ENCODE assay signal across 8 cellular contexts in genomic region chrX:120468479-120468824, GRCh38. TPM values are rescaled to one million over a fixed set of nuclear protein-coding genes. Genes with fewer than 3 reads are reported as not detected.
DNase-seq lines count a peak whose midpoint lies in the region; ATAC-seq, FAIRE-seq and TF ChIP-seq lines count a peak whose summit lies in the region.

No MANE protein-coding gene starts in this region.

- H2AFZ ChIP-seq in HepG2 (ENCODE audit: low read length) = no peak overlapping the region

- DNase-seq in activated CD8-positive, alpha-beta memory T cell treated with anti-CD3 and anti-CD28 coated beads, Interleukin-2, amount 10 ng/mL, durations not matched to agents 7 days and 5 days = no peak
- DNase-seq in activated CD8-positive, alpha-beta memory T cell treated with anti-CD3 and anti-CD28 coated beads for 24 hours = no peak
- DNase-seq in adrenal gland = no peak
- no peak for DNase-seq in HepG2 (ENCODE audit: low spot score)
- DNase-seq in thoracic aorta (ENCODE audit: low spot score) = no peak
- DNase-seq in NCI-H1105 (lab: John Stamatoyannopoulos, UW) = no peak
- DNase-seq in SKM-1 treated with dmso at 0.1 percent for 144 hours (lab: John Stamatoyannopoulos, UW; ENCODE audit: unreplicated experiment) = no peak

- peak overlapping the region; percentile 63 for H3K4me2 ChIP-seq in HepG2 (ENCODE audit: low read depth, low read length)

- peak overlapping the region; percentile 51 to 80 (median 60) for H3K4me3 ChIP-seq in adrenal gland
- peak overlapping the region; percentile 80 to 89 (median 81) for H3K4me3 ChIP-seq in HepG2 (replicated peaks in 1 of 3; ENCODE audit: insufficient read depth in 1 of 3, low read depth in 2 of 3, low read length in 3 of 3)
- H3K4me3 ChIP-seq in thoracic aorta = peak overlapping the region; percentile 91

- H3K4me3 Mint-ChIP-seq in activated CD8-positive, alpha-beta memory T cell treated with anti-CD3 and anti-CD28 coated beads, Interleukin-2, amount 10 ng/mL, durations not matched to agents 7 days and 5 days = peak overlapping the region; percentile 99

- BruUV-seq in HepG2 (replicated peaks; lab: Mats Ljungman, UMichigan) = no TSS peak

- H3K27ac ChIP-seq in adrenal gland (peak overlapping the region; percentile 90 to 95 (median 92)), HepG2 (ENCODE audit: extremely low read length, insufficient read depth, low read length) (peak overlapping the region; percentile 90), thoracic aorta (peak overlapping the region; percentile 85 to 88)

- ATAC-seq in activated CD8-positive, alpha-beta memory T cell treated with anti-CD3 and anti-CD28 coated beads, Interleukin-2, amount 10 ng/mL, durations not matched to agents 7 days and 5 days = no peak
- ATAC-seq in HepG2 = no peak; the same call in 2 of the 3 replicates
- no peak for ATAC-seq in thoracic aorta (ENCODE audit: insufficient number of reproducible peaks, low FRiP score, low read depth)
- ATAC-seq in HG03460 (IDR thresholded peaks at IDR 0.05; ENCODE audit: unreplicated experiment) = no peak

- H3K27ac Mint-ChIP-seq in activated CD8-positive, alpha-beta memory T cell treated with anti-CD3 and anti-CD28 coated beads, Interleukin-2, amount 10 ng/mL, durations not matched to agents 7 days and 5 days = peak overlapping the region; percentile 88

- H3K79me2 ChIP-seq in HepG2 (ENCODE audit: insufficient read depth, low read length) = peaks cover 44% of the 10 kb centered on the region

- POLR2A ChIA-PET in HepG2 (lab: Yijun Ruan, JAX) = interaction anchor here (0.7 to 1.8 kb wide), 5 partner anchors 10 to 285 kb away, joined by 3 to 26 read pairs (median 4); partner anchors contain the start of genes C1GALT1C1 and CUL4B

- TF ChIP-seq EP300 in HepG2 (IDR thresholded peaks at IDR 0.05; ENCODE audit: low read depth in 2 of 2, low read length in 2 of 2) = no peak
- no peak for TF ChIP-seq EP300 in HepG2 (CRISPR knock-in tag; IDR thresholded peaks at IDR 0.05; ENCODE audit: borderline replicate concordance)

- 0 to 38% (median 15%) methylated on average over 2 of the region's 2 CpGs for WGBS in adrenal gland, 4 donors
- 3% methylated on average over 2 of the region's 2 CpGs for WGBS in HepG2 (ENCODE audit: low lambda C conversion rate)

- H3K36me3 Mint-ChIP-seq in activated CD8-positive, alpha-beta memory T cell treated with anti-CD3 and anti-CD28 coated beads, Interleukin-2, amount 10 ng/mL, durations not matched to agents 7 days and 5 days = peaks cover 7% of the 10 kb centered on the region

- no peak for TF ChIP-seq CTCF in adrenal gland (IDR thresholded peaks at IDR 0.05)
- no peak for TF ChIP-seq CTCF in HepG2 (CRISPR knock-in tag; IDR thresholded peaks at IDR 0.05)
- no peak for TF ChIP-seq CTCF in thoracic aorta (IDR thresholded peaks at IDR 0.05)

- H3K4me1 ChIP-seq in adrenal gland (replicated peaks in 1 of 2) (peaks cover 12 to 19% of the 10 kb centered on the region in 2 donors), HepG2 (ENCODE audit: insufficient read depth, low read length) (peaks cover 38% of the 10 kb centered on the region), thoracic aorta (ENCODE audit: control insufficient read depth in 1 of 2, low read depth in 2 of 2) (peaks cover 7% of the 10 kb centered on the region in 2 donors)

- H3K36me3 ChIP-seq in adrenal gland (replicated peaks in 1 of 2) (no peaks in the 10 kb centered on the region), HepG2 (replicated peaks in 1 of 2; ENCODE audit: control insufficient read depth in 1 of 2, insufficient read depth in 2 of 2, low read length in 2 of 2) (no peaks in the 10 kb centered on the region), thoracic aorta (no peaks in the 10 kb centered on the region)

- peaks cover 9% of the 10 kb centered on the region for H4K20me1 ChIP-seq in HepG2 (ENCODE audit: insufficient read depth, low read length)

- intact Hi-C loops in adrenal gland (cut with DNase I) = no loop called here
- intact Hi-C loops in HepG2 (cut with micrococcal nuclease; ENCODE audit: unreplicated experiment) = loop anchor here (10.0 kb wide), 1 partner anchor 154 kb away; the partner anchor contains the start of gene TMEM255A

- H3K9ac ChIP-seq in HepG2 (ENCODE audit: insufficient read depth, low read depth, low read length) = peak overlapping the region; percentile 84

- H3K4me1 Mint-ChIP-seq in activated CD8-positive, alpha-beta memory T cell treated with anti-CD3 and anti-CD28 coated beads, Interleukin-2, amount 10 ng/mL, durations not matched to agents 7 days and 5 days = peaks cover 20% of the 10 kb centered on the region

- H3K27me3 ChIP-seq in adrenal gland (no peaks in the 10 kb centered on the region), HepG2 (ENCODE audit: control insufficient read depth in 1 of 2, insufficient read depth in 2 of 2, low read length in 2 of 2) (no peaks in the 10 kb centered on the region), thoracic aorta (replicated peaks; ENCODE audit: insufficient read depth) (no peaks in the 10 kb centered on the region)

- no peaks in the 10 kb centered on the region for H3K9me3 Mint-ChIP-seq in activated CD8-positive, alpha-beta memory T cell treated with anti-CD3 and anti-CD28 coated beads, Interleukin-2, amount 10 ng/mL, durations not matched to agents 7 days and 5 days (ENCODE audit: low read depth)

- FAIRE-seq in HepG2 (lab: Jason Lieb, UNC) = no peak

- TF ChIP-seq POLR2A in adrenal gland (IDR thresholded peaks at IDR 0.05) (no peak), HepG2 (IDR thresholded peaks at IDR 0.05; ENCODE audit: insufficient read depth in 1 of 2, low read depth in 2 of 2, low read length in 2 of 2) (no peak)

- TF ChIP-seq RAD21 in HepG2 (CRISPR knock-in tag; IDR thresholded peaks at IDR 0.05) = no peak

- in situ Hi-C loops in HepG2 (cut with HindIII; ENCODE audit: extremely low pct_ligation_motif_present, low pct_unique_long_range_greater_than_20kb) = loop anchor here (25.0 kb wide), 1 partner anchor 231 kb away; no protein-coding TSS in a partner anchor

- H3K9me3 ChIP-seq in adrenal gland (replicated peaks in 1 of 3) = no peaks in the 10 kb centered on the region
- H3K9me3 ChIP-seq in HepG2 (ENCODE audit: low read length) = no peaks in the 10 kb centered on the region
- H3K9me3 ChIP-seq in thoracic aorta = no peaks in the 10 kb centered on the region

- CTCF ChIA-PET in activated CD8-positive, alpha-beta memory T cell treated with anti-CD3 and anti-CD28 coated beads, Interleukin-2, amount 10 ng/mL, durations not matched to agents 7 days and 5 days (lab: Charles Lee) = interaction anchor here (1.3 to 1.7 kb wide), 2 partner anchors 9 to 11 kb away, joined by 3 to 4 read pairs; no protein-coding TSS in a partner anchor
- CTCF ChIA-PET in HepG2 (lab: Yijun Ruan, JAX; ENCODE audit: low intra/inter-chr PET ratio, low total read pairs) = no interaction called here

- H3K27me3 Mint-ChIP-seq in activated CD8-positive, alpha-beta memory T cell treated with anti-CD3 and anti-CD28 coated beads, Interleukin-2, amount 10 ng/mL, durations not matched to agents 7 days and 5 days = no peaks in the 10 kb centered on the region

TF ChIP-seq in HepG2, 621 proteins besides CTCF, POLR2A, EP300 and RAD21 (continues in another document):
- TF ChIP-seq ZKSCAN1 (IDR thresholded peaks at IDR 0.05; ENCODE audit: low read length) (no peak), ZNF557 (CRISPR knock-in tag; IDR thresholded peaks at IDR 0.05) (no peak), ZNF513 (CRISPR knock-in tag; conservative IDR thresholded peaks at IDR 0.05) (no peak), ZNF333 (CRISPR knock-in tag; IDR thresholded peaks at IDR 0.05; ENCODE audit: borderline replicate concordance) (0 out of 2 replicates have a peak, but pooled peaks have one; percentile 32), RFX3 (CRISPR knock-in tag; IDR thresholded peaks at IDR 0.05) (no peak)

RNA-seq across cellular contexts. Expression of gene LAMP2, which starts 0.6 kb away (rescaled TPM):
- total RNA-seq in activated CD8-positive, alpha-beta memory T cell treated with anti-CD3 and anti-CD28 coated beads, Interleukin-2, amount 10 ng/mL, durations not matched to agents 7 days and 5 days = 10 to 100 TPM; 41.2 to 44.7 TPM
- total RNA-seq in adrenal gland (100 to 1,000 TPM; 127 to 206 (median 175) TPM), HepG2 (2016; rRNA removed; fragmentation: Illumina TruSeq; extraction: Trizol) (63.0 and 127 TPM in 2 replicates), thoracic aorta (100 to 1,000 TPM in 1 of 2 donors, 10 to 100 TPM in 1; 81.3 to 118 TPM)
- polyA plus RNA-seq in adrenal gland (100 to 1,000 TPM in 1 of 3 donors, 10 to 100 TPM in 2; 15.8 to 192 (median 20.7) TPM), HepG2 (2011; rRNA removed) (143 and 170 TPM in 2 replicates)
- total RNA-seq in HepG2 (2016; cell fraction: cytosol; rRNA removed; fragmentation: Illumina TruSeq; extraction: Trizol; ENCODE audit: low read depth) = 6.3 and 8.5 TPM in 2 replicates
- total RNA-seq in HepG2 (2016; cell fraction: insoluble cytoplasmic fraction; rRNA removed; fragmentation: Illumina TruSeq; extraction: Trizol) = 61.8 and 127 TPM in 2 replicates
- total RNA-seq in HepG2 (2016; cell fraction: membrane; rRNA removed; fragmentation: Illumina TruSeq; extraction: Trizol) = 14.0 and 16.8 TPM in 2 replicates
- 117 and 132 TPM in 2 replicates for total RNA-seq in HepG2 (2016; cell fraction: nucleus; rRNA removed; fragmentation: Illumina TruSeq; extraction: Trizol)
- 88.8 and 129 TPM in 2 replicates for polyA plus RNA-seq in HepG2 (2011; cell fraction: cytosol; rRNA removed)
- polyA plus RNA-seq in HepG2 (2011; cell fraction: nucleus; rRNA removed) = 38.3 and 46.9 TPM in 2 replicates
- 131 and 146 TPM in 2 replicates for polyA plus RNA-seq in HepG2 (2012)
- 7.2 and 7.3 TPM in 2 replicates for polyA plus RNA-seq in HepG2 (2016; cell fraction: cytosol; fragmentation: Illumina TruSeq; extraction: Trizol; ENCODE audit: low read depth)
- polyA plus RNA-seq in HepG2 (2016; cell fraction: insoluble cytoplasmic fraction; fragmentation: Illumina TruSeq; extraction: Trizol; ENCODE audit: low read depth) = 51.7 and 54.1 TPM in 2 replicates
- polyA plus RNA-seq in HepG2 (2016; cell fraction: membrane; fragmentation: Illumina TruSeq; extraction: Trizol; ENCODE audit: low read depth) = 12.2 and 13.2 TPM in 2 replicates
- 124 and 129 TPM in 2 replicates for polyA plus RNA-seq in HepG2 (2016; cell fraction: nucleus; fragmentation: Illumina TruSeq; extraction: Trizol; ENCODE audit: insufficient read depth, low read depth)
- 28.8 and 70.3 TPM in 2 replicates for polyA minus RNA-seq in HepG2 (2011; rRNA and poly(A)+ RNA removed; ENCODE audit: low replicate concordance)
- 106 and 122 TPM in 2 replicates for polyA minus RNA-seq in HepG2 (2011; cell fraction: cytosol; rRNA and poly(A)+ RNA removed)
- 61.7 and 77.6 TPM in 2 replicates for polyA minus RNA-seq in HepG2 (2011; cell fraction: nucleus; rRNA and poly(A)+ RNA removed)
